ENCODE assay signal across 8 cellular contexts in genomic region chr19:12790628-12791344, GRCh38. TPM values are rescaled to one million over a fixed set of nuclear protein-coding genes. Genes with fewer than 3 reads are reported as not detected.
DNase-seq lines count a peak whose midpoint lies in the region; ATAC-seq, FAIRE-seq and TF ChIP-seq lines count a peak whose summit lies in the region.

No MANE protein-coding gene starts in this region.

- no peak for ATAC-seq in Right ventricle myocardium superior (ENCODE audit: poor library complexity)
- ATAC-seq in K562 = no peak

- TF ChIP-seq POLR2A in K562 (conservative IDR thresholded peaks at IDR 0.05) (no peak), uterus (IDR thresholded peaks at IDR 0.05) (no peak)

- peak; percentile 53 for DNase-seq in right atrium auricular region (ENCODE audit: low spot score)
- no peak for DNase-seq in Right ventricle myocardium superior
- DNase-seq in K562 (ENCODE audit: extremely low read depth in 1 of 4, low spot score in 3 of 4) = peak in 1 of 4 experiments; percentile 25
- DNase-seq in mesendoderm = no peak
- peak in 1 of 2 donors; percentile 46 for DNase-seq in uterus
- no peak for DNase-seq in NCI-H748 treated with DMSO at 0.1 percent for 48 hours (lab: John Stamatoyannopoulos, UW)
- DNase-seq in HTR-8/SVneo (ENCODE audit: insufficient read length, low spot score) = no peak
- no peak for DNase-seq in HT-29 (ENCODE audit: low spot score)

- H3K4me2 ChIP-seq in K562 (ENCODE audit: insufficient read depth, low read length) (peak overlapping the region; percentile 96), mesendoderm (ENCODE audit: low read length) (peak overlapping the region; percentile 67)

- H3K4ac ChIP-seq in mesendoderm (ENCODE audit: low read depth, low read length) = no peak overlapping the region

- WGBS in K562 (ENCODE audit: insufficient coverage, low coverage, missing lambda C conversion rate) = 12% methylated on average over 13 of the region's 22 CpGs
- WGBS in mesendoderm (ENCODE audit: extremely low coverage, insufficient coverage, low lambda C conversion rate) = no CpG with 5 or more reads among the region's 22 CpGs

- H2BK120ac ChIP-seq in mesendoderm (ENCODE audit: low read depth, low read length) = no peak overlapping the region

- H3K36me3 ChIP-seq in right atrium auricular region = peaks cover 9% of the 10 kb centered on the region
- no peaks in the 10 kb centered on the region for H3K36me3 ChIP-seq in K562 (ENCODE audit: control insufficient read depth, insufficient read depth, low read length)
- H3K36me3 ChIP-seq in mesendoderm (ENCODE audit: control insufficient read depth, insufficient read depth, low read length) = no peaks in the 10 kb centered on the region
- H3K36me3 ChIP-seq in uterus = no peaks in the 10 kb centered on the region

- no peaks in the 10 kb centered on the region for H3K9me1 ChIP-seq in K562 (ENCODE audit: control insufficient read depth, insufficient read depth, low read length)

- FAIRE-seq in K562 (lab: Jason Lieb, UNC) (no peak), HTR-8/SVneo (lab: Jason Lieb, UNC) (no peak)

- no peak for TF ChIP-seq EP300 in K562 (IDR thresholded peaks at IDR 0.05; ENCODE audit: low read length)

- no peak overlapping the region for H4K8ac ChIP-seq in mesendoderm (ENCODE audit: low read depth, low read length)

- H3K9ac ChIP-seq in K562 (ENCODE audit: insufficient read depth in 1 of 2, low read depth in 2 of 2, low read length in 2 of 2) = peak overlapping the region; percentile 60 to 97; a peak in 3 of 4 replicates
- H3K9ac ChIP-seq in mesendoderm (ENCODE audit: low read length) = peak overlapping the region; percentile 73

- H3K27ac ChIP-seq in right atrium auricular region (peak overlapping the region; percentile 96 to 99), K562 (ENCODE audit: extremely low read depth, low read depth, low read length) (peak overlapping the region; percentile 89), mesendoderm (ENCODE audit: low read depth, low read length) (peak overlapping the region; percentile 69), uterus (peak overlapping the region; percentile 98 to 100)

- H3K79me1 ChIP-seq in mesendoderm (ENCODE audit: low read length) = peaks cover 2% of the 10 kb centered on the region

- H2BK15ac ChIP-seq in mesendoderm (replicated peaks; ENCODE audit: low read depth) = no peak overlapping the region

- peaks cover 36% of the 10 kb centered on the region for H3K79me2 ChIP-seq in K562 (ENCODE audit: control insufficient read depth, insufficient read depth, low read length)
- H3K79me2 ChIP-seq in mesendoderm (ENCODE audit: control insufficient read depth, insufficient read depth, low read length) = peaks cover 1% of the 10 kb centered on the region

- peak overlapping the region; percentile 24 for H3K23ac ChIP-seq in mesendoderm (ENCODE audit: low read length)

- H4K20me1 ChIP-seq in K562 (replicated peaks; ENCODE audit: control insufficient read depth, insufficient read depth, low read length) = peaks cover 13% of the 10 kb centered on the region; the same call in 1 of the 2 replicates

- peak overlapping the region; percentile 84 for H3K56ac ChIP-seq in mesendoderm (ENCODE audit: low read length)

- intact Hi-C loops in Right ventricle myocardium superior (cut with DNase I) (no loop called here), K562 (cut with micrococcal nuclease) (loop anchor here (10.0 kb wide), 1 partner anchor 226 kb away; no protein-coding TSS in a partner anchor), uterus (cut with DNase I; ENCODE audit: low total_unique reads) (no loop called here)

- BruUV-seq in K562 (replicated peaks; lab: Mats Ljungman, UMichigan) = no TSS peak

- H3K18ac ChIP-seq in mesendoderm (ENCODE audit: low read length) = no peak overlapping the region

- peak overlapping the region; percentile 58 for H2AFZ ChIP-seq in K562 (ENCODE audit: low read depth, low read length)

- H4K5ac ChIP-seq in mesendoderm (ENCODE audit: low read length) = no peak overlapping the region

- H3K4me1 ChIP-seq in right atrium auricular region (peaks cover 0 to 53% of the 10 kb centered on the region in 2 donors), K562 (replicated peaks in 1 of 2; ENCODE audit: control insufficient read depth in 2 of 2, insufficient read depth in 2 of 2, low read length in 2 of 2) (peaks cover 42 to 78% of the 10 kb centered on the region in 2 experiments), mesendoderm (ENCODE audit: control insufficient read depth, low read depth, low read length) (peaks cover 17% of the 10 kb centered on the region), uterus (peaks cover 0 to 10% of the 10 kb centered on the region in 2 donors)

- POLR2A ChIA-PET in K562 (lab: Yijun Ruan, JAX) = interaction anchor here (0.5 to 3.6 kb wide), 22 partner anchors 8 to 254 kb away, joined by 3 to 44 read pairs (median 10); partner anchors contain the start of genes BEST2, DHPS, DNASE2 and GET3

- CTCF ChIA-PET in K562 (lab: Yijun Ruan, JAX; ENCODE audit: low intra/inter-chr PET ratio) = no interaction called here

- H3K27me3 ChIP-seq in right atrium auricular region (no peaks in the 10 kb centered on the region), K562 (ENCODE audit: control insufficient read depth in 2 of 2, insufficient read depth in 2 of 2, low read length in 2 of 2) (no peaks in the 10 kb centered on the region), mesendoderm (ENCODE audit: insufficient read depth, low read length, poor library complexity) (no peaks in the 10 kb centered on the region), uterus (no peaks in the 10 kb centered on the region)

- H2BK5ac ChIP-seq in mesendoderm (ENCODE audit: low read length) = no peak overlapping the region

- H3K4me3 ChIP-seq in right atrium auricular region (peak overlapping the region; percentile 82 to 88), K562 (peak overlapping the region; percentile 83), mesendoderm (ENCODE audit: low read length) (no peak overlapping the region), uterus (peak overlapping the region; percentile 84 to 87)

- TF ChIP-seq CTCF in right atrium auricular region (IDR thresholded peaks at IDR 0.05) (no peak), K562 (IDR thresholded peaks at IDR 0.05 in 2 of 3, conservative IDR thresholded peaks at IDR 0.05 in 1 of 3; ENCODE audit: insufficient read depth in 2 of 3, low read depth in 1 of 3, low read length in 3 of 3) (no peak), uterus (IDR thresholded peaks at IDR 0.05) (no peak)

- H2AK5ac ChIP-seq in mesendoderm (ENCODE audit: low read length) = no peak overlapping the region

- H3K9me3 ChIP-seq in right atrium auricular region (no peaks in the 10 kb centered on the region), K562 (replicated peaks; ENCODE audit: control insufficient read depth, insufficient read depth, low read depth, low read length) (no peaks in the 10 kb centered on the region), uterus (no peaks in the 10 kb centered on the region)

- TF ChIP-seq RAD21 in K562 (CRISPR knock-in tag; conservative IDR thresholded peaks at IDR 0.05 in 1 of 2, IDR thresholded peaks at IDR 0.05 in 1 of 2) = no peak

- in situ Hi-C loops in K562 (cut with MboI) = no loop called here

RNA-seq across cellular contexts. Expression of gene JUNB, which starts 0.5 kb away (rescaled TPM):
- total RNA-seq in right atrium auricular region = 100 to 1,000 TPM; 321 to 506 TPM
- total RNA-seq in Right ventricle myocardium superior = 23.9 TPM
- total RNA-seq in K562 (2011; cell fraction: chromatin; rRNA removed; ENCODE audit: low replicate concordance) = 8.5 and 33.0 TPM in 2 replicates
- 64.4 and 66.6 TPM in 2 replicates for total RNA-seq in K562 (2011; cell fraction: nucleolus; rRNA removed)
- 24.6 and 29.1 TPM in 2 replicates for total RNA-seq in K562 (2011; cell fraction: nucleoplasm; rRNA removed)
- 74.7 and 94.7 TPM in 2 replicates for total RNA-seq in K562 (2014; rRNA removed)
- 1.7 and 1.9 TPM in 2 replicates for total RNA-seq in K562 (2014; rRNA removed; fragmentation: Illumina TruSeq; extraction: Trizol)
- 13.1 and 15.6 TPM in 2 replicates for total RNA-seq in K562 (2015; rRNA removed; fragmentation: Illumina TruSeq; extraction: Trizol)
- total RNA-seq in K562 (2021) = 61.7 and 73.9 TPM in 2 replicates
- 15.9 and 19.8 TPM in 2 replicates for polyA plus RNA-seq in K562 (2011; rRNA removed)
- 26.0 and 124 TPM in 2 replicates for polyA plus RNA-seq in K562 (2011; cell fraction: cytosol; rRNA removed)
- 37.6 and 107 TPM in 2 replicates for polyA plus RNA-seq in K562 (2011; cell fraction: nucleus; rRNA removed)
- 33.9 and 59.6 TPM in 2 replicates for polyA plus RNA-seq in K562 (2012)
- 4.4 and 19.9 TPM in 2 replicates for polyA plus RNA-seq in K562 (2014; fragmentation: Illumina TruSeq; extraction: Trizol)
- polyA plus RNA-seq in K562 (2014; fragmentation: Nextera tagmentation; extraction: Ambion mirVana) = under 1 TPM; 0.23 to 0.56 TPM
- 88.1 and 89.6 TPM in 2 replicates for polyA plus RNA-seq in K562 (2014; rRNA removed)
- polyA minus RNA-seq in K562 (2011; rRNA and poly(A)+ RNA removed) = 2.7 and 3.9 TPM in 2 replicates
- 23.1 and 26.1 TPM in 2 replicates for polyA minus RNA-seq in K562 (2011; cell fraction: cytosol; rRNA and poly(A)+ RNA removed)
- polyA minus RNA-seq in K562 (2011; cell fraction: nucleus; rRNA and poly(A)+ RNA removed) = 31.7 and 39.2 TPM in 2 replicates
- polyA plus RNA-seq in mesendoderm (2013, experiment 1 of 2) = 2.2 TPM
- 2.5 TPM for polyA plus RNA-seq in mesendoderm (2013, experiment 2 of 2)
- 100 to 1,000 TPM in 1 of 4 donors, 10 to 100 TPM in 3; 47.4 to 417 (median 81.5) TPM for total RNA-seq in uterus
- total RNA-seq in HT-29 (2014; rRNA removed; shearing (Covaris generic)) = 568 and 620 TPM in 2 replicates

RNA-seq across cellular contexts. Expression of gene PRDX2, which starts 10.8 kb away (rescaled TPM):
- total RNA-seq in right atrium auricular region (100 to 1,000 TPM; 702 to 859 TPM), Right ventricle myocardium superior (684 TPM), K562 (2014; rRNA removed) (416 and 546 TPM in 2 replicates), K562 (2014; rRNA removed; fragmentation: Illumina TruSeq; extraction: Trizol) (152 and 249 TPM in 2 replicates), K562 (2015; rRNA removed; fragmentation: Illumina TruSeq; extraction: Trizol) (343 and 347 TPM in 2 replicates), K562 (2021) (415 and 416 TPM in 2 replicates), uterus (100 to 1,000 TPM; 148 to 178 (median 163) TPM)
- 60.0 and 151 TPM in 2 replicates for total RNA-seq in K562 (2011; cell fraction: chromatin; rRNA removed; ENCODE audit: low replicate concordance)
- 145 and 159 TPM in 2 replicates for total RNA-seq in K562 (2011; cell fraction: nucleolus; rRNA removed)
- 97.9 and 99.4 TPM in 2 replicates for total RNA-seq in K562 (2011; cell fraction: nucleoplasm; rRNA removed)
- polyA plus RNA-seq in K562 (2011; rRNA removed) (206 and 256 TPM in 2 replicates), K562 (2014; fragmentation: Illumina TruSeq; extraction: Trizol) (650 and 698 TPM in 2 replicates), K562 (2014; fragmentation: Nextera tagmentation; extraction: Ambion mirVana) (1,000 to 10,000 TPM in 1 of 2 experiments, 100 to 1,000 TPM in 1; 938 to 1,183 TPM), K562 (2014; rRNA removed) (280 and 401 TPM in 2 replicates)
- 525 and 683 TPM in 2 replicates for polyA plus RNA-seq in K562 (2011; cell fraction: cytosol; rRNA removed)
- polyA plus RNA-seq in K562 (2011; cell fraction: nucleus; rRNA removed) = 194 and 225 TPM in 2 replicates
- polyA plus RNA-seq in K562 (2012) = 497 and 514 TPM in 2 replicates
- polyA minus RNA-seq in K562 (2011; rRNA and poly(A)+ RNA removed) = 113 and 153 TPM in 2 replicates
- polyA minus RNA-seq in K562 (2011; cell fraction: cytosol; rRNA and poly(A)+ RNA removed) = 241 TPM in 2 replicates
- 31.6 and 53.0 TPM in 2 replicates for polyA minus RNA-seq in K562 (2011; cell fraction: nucleus; rRNA and poly(A)+ RNA removed)
- 210 TPM for polyA plus RNA-seq in mesendoderm (2013, experiment 1 of 2)
- polyA plus RNA-seq in mesendoderm (2013, experiment 2 of 2) = 216 TPM
- 378 and 396 TPM in 2 replicates for total RNA-seq in HT-29 (2014; rRNA removed; shearing (Covaris generic))

RNA-seq across cellular contexts. Expression of gene THSD8, which starts 11.1 kb away (rescaled TPM):
- total RNA-seq in right atrium auricular region (not detected), Right ventricle myocardium superior (1.6 TPM), K562 (2014; rRNA removed) (0.37 TPM in 1 of 2 replicates, not detected in the other), K562 (2014; rRNA removed; fragmentation: Illumina TruSeq; extraction: Trizol) (16.2 and 27.6 TPM in 2 replicates), K562 (2015; rRNA removed; fragmentation: Illumina TruSeq; extraction: Trizol) (8.4 TPM in 1 of 2 replicates, not detected in the other), K562 (2021) (42.4 and 49.3 TPM in 2 replicates), uterus (1 to 10 TPM in 1 of 4 donors, not detected in 3; 4.1 TPM)
- not detected in 2 replicates for total RNA-seq in K562 (2011; cell fraction: chromatin; rRNA removed; ENCODE audit: low replicate concordance)
- total RNA-seq in K562 (2011; cell fraction: nucleolus; rRNA removed) = not detected in 2 replicates
- total RNA-seq in K562 (2011; cell fraction: nucleoplasm; rRNA removed) = not detected in 2 replicates
- polyA plus RNA-seq in K562 (2011; rRNA removed) (11.9 and 13.4 TPM in 2 replicates), K562 (2014; fragmentation: Illumina TruSeq; extraction: Trizol) (3.5 and 28.6 TPM in 2 replicates), K562 (2014; fragmentation: Nextera tagmentation; extraction: Ambion mirVana) (10 to 100 TPM; 13.2 to 19.9 TPM), K562 (2014; rRNA removed) (not detected in 2 replicates)
- 4.1 TPM in 1 of 2 replicates, not detected in the other for polyA plus RNA-seq in K562 (2011; cell fraction: cytosol; rRNA removed)
- 3.7 and 3.9 TPM in 2 replicates for polyA plus RNA-seq in K562 (2011; cell fraction: nucleus; rRNA removed)
- polyA plus RNA-seq in K562 (2012) = 43.9 and 89.6 TPM in 2 replicates
- 10.0 and 14.0 TPM in 2 replicates for polyA minus RNA-seq in K562 (2011; rRNA and poly(A)+ RNA removed)
- polyA minus RNA-seq in K562 (2011; cell fraction: cytosol; rRNA and poly(A)+ RNA removed) = not detected in 2 replicates
- polyA minus RNA-seq in K562 (2011; cell fraction: nucleus; rRNA and poly(A)+ RNA removed) = not detected in 2 replicates
- polyA plus RNA-seq in mesendoderm (2013, experiment 1 of 2) = 25.8 TPM
- 28.2 TPM for polyA plus RNA-seq in mesendoderm (2013, experiment 2 of 2)
- total RNA-seq in HT-29 (2014; rRNA removed; shearing (Covaris generic)) = 0.10 TPM in 1 of 2 replicates, not detected in the other

RNA-seq across cellular contexts. Expression of gene HOOK2, which starts 15.4 kb away (rescaled TPM):
- 10 to 100 TPM; 11.4 to 12.2 TPM for total RNA-seq in right atrium auricular region
- 43.6 TPM for total RNA-seq in Right ventricle myocardium superior
- 72.7 and 90.1 TPM in 2 replicates for total RNA-seq in K562 (2011; cell fraction: chromatin; rRNA removed; ENCODE audit: low replicate concordance)
- 32.6 and 41.0 TPM in 2 replicates for total RNA-seq in K562 (2011; cell fraction: nucleolus; rRNA removed)
- total RNA-seq in K562 (2011; cell fraction: nucleoplasm; rRNA removed) = 39.9 and 41.2 TPM in 2 replicates
- 15.0 and 15.2 TPM in 2 replicates for total RNA-seq in K562 (2014; rRNA removed)
- 6.3 and 8.8 TPM in 2 replicates for total RNA-seq in K562 (2014; rRNA removed; fragmentation: Illumina TruSeq; extraction: Trizol)
- total RNA-seq in K562 (2015; rRNA removed; fragmentation: Illumina TruSeq; extraction: Trizol) = 6.6 and 8.7 TPM in 2 replicates
- 13.1 and 17.0 TPM in 2 replicates for total RNA-seq in K562 (2021)
- polyA plus RNA-seq in K562 (2011; rRNA removed) = 9.9 and 15.3 TPM in 2 replicates
- 7.1 and 8.6 TPM in 2 replicates for polyA plus RNA-seq in K562 (2011; cell fraction: cytosol; rRNA removed)
- polyA plus RNA-seq in K562 (2011; cell fraction: nucleus; rRNA removed) = 62.2 and 67.4 TPM in 2 replicates
- polyA plus RNA-seq in K562 (2012) = 14.8 and 27.9 TPM in 2 replicates
- 12.9 and 14.1 TPM in 2 replicates for polyA plus RNA-seq in K562 (2014; fragmentation: Illumina TruSeq; extraction: Trizol)
- 1 to 10 TPM; 1.3 to 1.5 TPM for polyA plus RNA-seq in K562 (2014; fragmentation: Nextera tagmentation; extraction: Ambion mirVana)
- polyA plus RNA-seq in K562 (2014; rRNA removed) = 16.1 and 17.2 TPM in 2 replicates
- polyA minus RNA-seq in K562 (2011; rRNA and poly(A)+ RNA removed) = 8.0 and 8.6 TPM in 2 replicates
- polyA minus RNA-seq in K562 (2011; cell fraction: cytosol; rRNA and poly(A)+ RNA removed) = 1.9 and 3.3 TPM in 2 replicates
- polyA minus RNA-seq in K562 (2011; cell fraction: nucleus; rRNA and poly(A)+ RNA removed) = 16.7 and 17.0 TPM in 2 replicates
- polyA plus RNA-seq in mesendoderm (2013, experiment 1 of 2) = 25.7 TPM
- polyA plus RNA-seq in mesendoderm (2013, experiment 2 of 2) = 28.2 TPM
- 10 to 100 TPM in 2 of 4 donors, 1 to 10 TPM in 1, under 1 TPM in 1; 0.59 to 37.5 (median 14.0) TPM for total RNA-seq in uterus
- total RNA-seq in HT-29 (2014; rRNA removed; shearing (Covaris generic)) = 64.1 and 72.2 TPM in 2 replicates

RNA-seq across cellular contexts. Expression of gene RNASEH2A, which starts 15.6 kb away (rescaled TPM):
- total RNA-seq in right atrium auricular region (1 to 10 TPM; 3.1 to 4.0 TPM), Right ventricle myocardium superior (6.3 TPM), K562 (2014; rRNA removed) (62.7 and 80.8 TPM in 2 replicates), K562 (2014; rRNA removed; fragmentation: Illumina TruSeq; extraction: Trizol) (36.7 TPM in 2 replicates), K562 (2015; rRNA removed; fragmentation: Illumina TruSeq; extraction: Trizol) (60.2 and 61.7 TPM in 2 replicates), K562 (2021) (53.9 and 64.1 TPM in 2 replicates), uterus (10 to 100 TPM in 1 of 4 donors, 1 to 10 TPM in 3; 2.3 to 18.9 (median 3.1) TPM)
- total RNA-seq in K562 (2011; cell fraction: chromatin; rRNA removed; ENCODE audit: low replicate concordance) = 24.8 and 63.1 TPM in 2 replicates
- 48.6 and 51.0 TPM in 2 replicates for total RNA-seq in K562 (2011; cell fraction: nucleolus; rRNA removed)
- total RNA-seq in K562 (2011; cell fraction: nucleoplasm; rRNA removed) = 42.1 and 45.2 TPM in 2 replicates
- polyA plus RNA-seq in K562 (2011; rRNA removed) (60.7 and 62.8 TPM in 2 replicates), K562 (2014; fragmentation: Illumina TruSeq; extraction: Trizol) (46.9 and 74.6 TPM in 2 replicates), K562 (2014; fragmentation: Nextera tagmentation; extraction: Ambion mirVana) (10 to 100 TPM; 22.3 to 34.6 TPM), K562 (2014; rRNA removed) (78.0 and 107 TPM in 2 replicates)
- polyA plus RNA-seq in K562 (2011; cell fraction: cytosol; rRNA removed) = 109 and 127 TPM in 2 replicates
- 59.9 and 78.3 TPM in 2 replicates for polyA plus RNA-seq in K562 (2011; cell fraction: nucleus; rRNA removed)
- 43.0 and 67.1 TPM in 2 replicates for polyA plus RNA-seq in K562 (2012)
- 62.8 and 83.0 TPM in 2 replicates for polyA minus RNA-seq in K562 (2011; rRNA and poly(A)+ RNA removed)
- polyA minus RNA-seq in K562 (2011; cell fraction: cytosol; rRNA and poly(A)+ RNA removed) = 47.4 and 60.5 TPM in 2 replicates
- polyA minus RNA-seq in K562 (2011; cell fraction: nucleus; rRNA and poly(A)+ RNA removed) = 17.8 and 23.9 TPM in 2 replicates
- 24.8 TPM for polyA plus RNA-seq in mesendoderm (2013, experiment 1 of 2)
- polyA plus RNA-seq in mesendoderm (2013, experiment 2 of 2) = 25.7 TPM
- 48.2 and 55.4 TPM in 2 replicates for total RNA-seq in HT-29 (2014; rRNA removed; shearing (Covaris generic))
